25 cellular contexts compared by ENCODE assay signal in genomic region chr2:239857591-239857990, GRCh38.
"Had no signal": no experiment of that assay in that cellular context is flagged by ENCODE, and none has a peak within 500 bp of the region (broad histone marks: within the 10 kb centered on the region; RNA-seq: fewer than 3 reads in every experiment).

No MANE protein-coding gene starts in this region.

- H3K27me3 ChIP-seq: breast epithelium, SJCRH30 had no signal

- H3K4me3 ChIP-seq: breast epithelium, K562, SJCRH30 had no signal

- ATAC-seq: K562, Panc1 had no signal

- H3K4me2 ChIP-seq: SK-N-SH had no signal

- H3K36me3 ChIP-seq: breast epithelium, SJCRH30 had no signal

- H3K9ac ChIP-seq: SK-N-SH had no signal

- H3K27ac ChIP-seq: breast epithelium, SJCRH30 had no signal

- DNase-seq: activated B cell treated with CpG ODN at 0.5 μM for 24 hours; activated CD4-positive, alpha-beta memory T cell treated with anti-CD3 and anti-CD28 coated beads for 36 hours; activated CD4-positive, alpha-beta T cell treated with anti-CD3 and anti-CD28 coated beads, Interleukin-2, amount 10 ng/mL, durations not matched to agents 7 days and 5 days; activated effector memory CD4-positive, alpha-beta T cell treated with Interleukin-2 at 50 U/mL for 16 hours; activated naive CD4-positive, alpha-beta T cell; activated T-cell treated with anti-CD3 and anti-CD28 coated beads, Interleukin-2, amount 50 U/mL, for 24 hours; aorta; Karpas-422; MM.1S; NCI-H1105; NCI-H1436; NCI-H1694 treated with DMSO at 0.1 percent for 48 hours; NCI-H2029 treated with DMSO at 0.1 percent for 48 hours; NCI-H345; NCI-H510A; NCI-H526 treated with DMSO at 0.1 percent for 48 hours; OCI-M1; Right ventricle myocardium superior; RPMI8226; SJCRH30; SK-N-SH; T-helper 9 cell had no signal

- H3K9me3 ChIP-seq: breast epithelium, SJCRH30 had no signal

- H3K9me2 ChIP-seq: SK-N-SH had no signal

- H3K4me1 ChIP-seq: breast epithelium, SJCRH30 had no signal
